In the genomic region with DNA sequence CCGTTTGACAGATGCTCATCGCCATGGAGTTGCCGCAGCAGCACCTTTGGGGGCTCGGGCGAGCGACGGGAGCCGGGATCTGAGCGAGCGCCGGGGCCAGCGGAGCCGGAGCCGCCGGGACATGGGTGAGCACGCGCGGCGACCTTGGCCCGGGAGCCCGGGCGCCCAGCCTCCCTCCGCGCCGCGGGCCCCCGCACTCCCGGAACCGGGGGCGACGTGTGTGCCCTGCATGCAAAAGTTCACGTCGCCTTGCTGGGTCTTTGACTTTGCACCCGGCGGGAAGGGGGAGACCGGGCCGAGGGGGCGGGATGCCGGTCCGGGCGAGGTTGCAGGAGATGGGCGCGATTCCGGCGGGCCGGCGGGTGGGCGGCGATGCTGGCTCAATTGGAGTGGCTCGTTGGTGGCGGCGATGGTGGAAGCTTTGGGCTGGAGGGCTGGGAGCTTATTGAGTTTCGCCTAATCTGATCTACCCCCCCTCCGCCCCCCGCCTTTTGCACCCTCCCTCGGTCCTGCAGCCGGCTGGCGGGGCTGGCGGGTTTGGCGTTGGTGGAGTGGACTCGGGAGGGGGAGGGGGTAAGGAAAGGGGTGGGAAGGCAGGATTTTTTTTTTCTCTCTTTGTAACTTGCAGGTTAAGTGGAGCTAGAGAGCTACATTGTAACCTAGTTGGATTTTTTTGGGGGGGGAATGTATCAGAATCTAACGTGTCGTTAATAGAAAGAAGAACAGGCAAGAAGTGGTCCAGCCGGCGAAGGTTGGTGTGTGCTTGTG, we compare ENCODE assay signal across 8 cellular contexts. TPM values are rescaled to one million over a fixed set of nuclear protein-coding genes. Genes with fewer than 3 reads are reported as not detected.
DNase-seq lines count a peak whose midpoint lies in the region; ATAC-seq and TF ChIP-seq lines count a peak whose summit lies in the region.

SETBP1 (plus strand) TSS at position 618 of the 768 bp plus-strand sequence. CDS start 20,459 bp downstream, outside the sequence.

- no peaks in the 10 kb centered on the region for H3K27me3 ChIP-seq in CD8-positive, alpha-beta T cell (ENCODE audit: insufficient read depth, low read length)
- H3K27me3 ChIP-seq in GM23248 (replicated peaks; ENCODE audit: insufficient read depth) (no peaks in the 10 kb centered on the region), thymus (ENCODE audit: control insufficient read depth, insufficient read depth) (peaks cover 7% of the 10 kb centered on the region)

- no peaks in the 10 kb centered on the region for H3K36me3 Mint-ChIP-seq in CD8-positive, alpha-beta T cell
- H3K36me3 Mint-ChIP-seq in activated T-cell treated with anti-CD3 and anti-CD28 coated beads, Interleukin-2, amount 50 U/mL, for 72 hours (ENCODE audit: insufficient read depth in 2 of 2), result no peaks in the 10 kb centered on the region
- H3K36me3 Mint-ChIP-seq in naive thymus-derived CD8-positive, alpha-beta T cell, result no peaks in the 10 kb centered on the region

- H3K4me2 ChIP-seq in GM23248 (ENCODE audit: unreplicated experiment), result peak within 1 kb of the TSS; percentile 87

- H3K36me3 ChIP-seq in CD8-positive, alpha-beta T cell (ENCODE audit: insufficient read depth, low read length), result no peaks in the 10 kb centered on the region
- no peaks in the 10 kb centered on the region for H3K36me3 ChIP-seq in GM23248 (ENCODE audit: low read depth)
- H3K36me3 ChIP-seq in thymus (ENCODE audit: control insufficient read depth, insufficient read depth), result no peaks in the 10 kb centered on the region

- intact Hi-C loops in CD8-positive, alpha-beta T cell (cut with DNase I, micrococcal nuclease), result loop anchor here in 1 of 2 experiments (5.0 kb wide), 1 partner anchor 47 kb away; no protein-coding TSS in a partner anchor

- CTCF ChIA-PET in CD8-positive, alpha-beta T cell (lab: Charles Lee), result no interaction called here

- peak within 1 kb of the TSS; percentile 29 for H3K27ac Mint-ChIP-seq in CD8-positive, alpha-beta T cell
- H3K27ac Mint-ChIP-seq in activated T-cell treated with anti-CD3 and anti-CD28 coated beads, Interleukin-2, amount 50 U/mL, for 72 hours, result peak within 1 kb of the TSS; percentile 10
- peak within 1 kb of the TSS in 2 of 10 donors; percentile 61 to 79 for H3K27ac Mint-ChIP-seq in naive thymus-derived CD8-positive, alpha-beta T cell

- no peaks in the 10 kb centered on the region for H3K9me3 ChIP-seq in CD8-positive, alpha-beta T cell (ENCODE audit: low read length)
- H3K9me3 ChIP-seq in GM23248 (ENCODE audit: low read depth) (no peaks in the 10 kb centered on the region), thymus (ENCODE audit: control insufficient read depth) (no peaks in the 10 kb centered on the region)

- peak; percentile 23 for ATAC-seq in CD8-positive, alpha-beta T cell
- ATAC-seq in activated T-cell treated with anti-CD3 and anti-CD28 coated beads, Interleukin-2, amount 50 U/mL, for 72 hours (replicated peaks in 1 of 2), result peak; percentile 22 to 33
- ATAC-seq in naive thymus-derived CD8-positive, alpha-beta T cell, result peak; percentile 18 to 22

- DNase-seq in CD8-positive, alpha-beta T cell, result peak in 3 of 7 experiments; percentile 6 to 23 (median 23)
- peak; percentile 69 for DNase-seq in GM23248
- DNase-seq in NCI-H345 (lab: John Stamatoyannopoulos, UW), result peak; percentile 76
- DNase-seq in activated T-cell treated with anti-CD3 and anti-CD28 coated beads, Interleukin-2, amount 50 U/mL, for 72 hours, result peak; percentile 31 to 54
- DNase-seq in fibroblast of the conjunctiva (ENCODE audit: low read depth), result peak; percentile 55
- peak in 2 of 10 donors; percentile 11 to 16 for DNase-seq in naive thymus-derived CD8-positive, alpha-beta T cell
- no peak for DNase-seq in SKM-1 (lab: John Stamatoyannopoulos, UW; ENCODE audit: unreplicated experiment)

- H3K4me3 ChIP-seq in CD8-positive, alpha-beta T cell (ENCODE audit: low read depth, low read length), result peak within 1 kb of the TSS; percentile 19
- H3K4me3 ChIP-seq in GM23248, result peak within 1 kb of the TSS; percentile 91
- peak within 1 kb of the TSS; percentile 56 for H3K4me3 ChIP-seq in thymus (ENCODE audit: low read length)

- peaks cover 7% of the 10 kb centered on the region for H3K4me1 Mint-ChIP-seq in CD8-positive, alpha-beta T cell (ENCODE audit: low read depth)
- peaks cover 9% of the 10 kb centered on the region for H3K4me1 Mint-ChIP-seq in activated T-cell treated with anti-CD3 and anti-CD28 coated beads, Interleukin-2, amount 50 U/mL, for 72 hours (ENCODE audit: low read depth)
- H3K4me1 Mint-ChIP-seq in naive thymus-derived CD8-positive, alpha-beta T cell, result peaks cover 9 to 11% (median 10%) of the 10 kb centered on the region in 4 donors

- POLR2A ChIA-PET in CD8-positive, alpha-beta T cell (lab: Charles Lee), result no interaction called here
- POLR2A ChIA-PET in naive thymus-derived CD8-positive, alpha-beta T cell (lab: Charles Lee), result no interaction called here

- H3K9me2 ChIP-seq in GM23248 (ENCODE audit: insufficient read depth), result no peaks in the 10 kb centered on the region

- peaks cover 4% of the 10 kb centered on the region for H3K4me1 ChIP-seq in CD8-positive, alpha-beta T cell (ENCODE audit: insufficient read depth, low read length)
- H3K4me1 ChIP-seq in GM23248 (ENCODE audit: insufficient read depth) (peaks cover 22% of the 10 kb centered on the region), thymus (ENCODE audit: control insufficient read depth, insufficient read depth, low read length) (peaks cover 3% of the 10 kb centered on the region)

- TF ChIP-seq CTCF in CD8-positive, alpha-beta T cell (IDR thresholded peaks at IDR 0.05), result no peak

- 0 to 1% methylated on average over 26 to 50 of the region's 65 CpGs for WGBS in GM23248 (ENCODE audit: low coverage in 1 of 2, low lambda C conversion rate in 2 of 2, missing lambda C conversion rate in 2 of 2), 2 experiments
- WGBS in thymus, result under 1% methylated on average over 65 of the region's 65 CpGs

- H3K79me2 ChIP-seq in GM23248 (ENCODE audit: insufficient read depth), result peaks cover 29% of the 10 kb centered on the region; the same call in 1 of the 2 replicates

- in situ Hi-C loops in GM23248 (cut with MboI), result loop anchor here (10.0 kb wide), 1 partner anchor 214 kb away; no protein-coding TSS in a partner anchor

- H3K27me3 Mint-ChIP-seq in CD8-positive, alpha-beta T cell (ENCODE audit: low read depth), result peaks cover 15% of the 10 kb centered on the region
- H3K27me3 Mint-ChIP-seq in activated T-cell treated with anti-CD3 and anti-CD28 coated beads, Interleukin-2, amount 50 U/mL, for 72 hours (ENCODE audit: low read depth), result peaks cover 24% of the 10 kb centered on the region
- peaks cover 19 to 31% (median 24%) of the 10 kb centered on the region in 5 donors for H3K27me3 Mint-ChIP-seq in naive thymus-derived CD8-positive, alpha-beta T cell

- H2AFZ ChIP-seq in GM23248, result peak within 1 kb of the TSS; percentile 84

- H3F3A ChIP-seq in GM23248 (ENCODE audit: insufficient read depth), result peaks cover 7% of the 10 kb centered on the region; the same call in 1 of the 2 replicates

- no peaks in the 10 kb centered on the region for H3K9me3 Mint-ChIP-seq in CD8-positive, alpha-beta T cell
- H3K9me3 Mint-ChIP-seq in activated T-cell treated with anti-CD3 and anti-CD28 coated beads, Interleukin-2, amount 50 U/mL, for 72 hours, result no peaks in the 10 kb centered on the region
- H3K9me3 Mint-ChIP-seq in naive thymus-derived CD8-positive, alpha-beta T cell, result no peaks in the 10 kb centered on the region

- no peak within 1 kb of the TSS for H3K27ac ChIP-seq in CD8-positive, alpha-beta T cell (ENCODE audit: low read depth, low read length)
- peak within 1 kb of the TSS; percentile 7; the same call in 1 of the 2 replicates for H3K27ac ChIP-seq in GM23248
- peak within 1 kb of the TSS; percentile 74 for H3K27ac ChIP-seq in thymus (ENCODE audit: low read depth)

- H3K9ac ChIP-seq in GM23248, result peak within 1 kb of the TSS; percentile 90

- no peaks in the 10 kb centered on the region for H4K20me1 ChIP-seq in GM23248 (ENCODE audit: insufficient read depth)

- H3K4me3 Mint-ChIP-seq in CD8-positive, alpha-beta T cell, result peak within 1 kb of the TSS; percentile 85
- H3K4me3 Mint-ChIP-seq in activated T-cell treated with anti-CD3 and anti-CD28 coated beads, Interleukin-2, amount 50 U/mL, for 72 hours, result no peak within 1 kb of the TSS
- peak within 1 kb of the TSS in 9 of 10 donors; percentile 70 to 89 (median 85) for H3K4me3 Mint-ChIP-seq in naive thymus-derived CD8-positive, alpha-beta T cell

RNA-seq across cellular contexts. Expression of gene SETBP1, which starts in this region (rescaled TPM):
- 1 to 10 TPM in 1 of 2 experiments, under 1 TPM in 1; 0.90 to 2.1 TPM for total RNA-seq in CD8-positive, alpha-beta T cell
- 4.1 and 5.2 TPM in 2 replicates for total RNA-seq in GM23248 (2014; rRNA removed; shearing (Covaris generic))
- 0.91 and 1.3 TPM in 2 replicates for polyA plus RNA-seq in GM23248 (2016; fragmentation: Nextera tagmentation; extraction: Ambion mirVana)
- total RNA-seq in activated T-cell treated with anti-CD3 and anti-CD28 coated beads, Interleukin-2, amount 50 U/mL, for 72 hours, result 10 to 100 TPM in 1 of 2 donors, 1 to 10 TPM in 1; 3.8 to 13.8 TPM
- 1 to 10 TPM; 1.6 TPM for total RNA-seq in naive thymus-derived CD8-positive, alpha-beta T cell
- under 1 TPM in 1 of 3 donors, not detected in 2; 0.16 TPM for polyA plus RNA-seq in naive thymus-derived CD8-positive, alpha-beta T cell
- polyA plus RNA-seq in thymus, result 3.3 TPM

Comparison
In these comparisons a context has a peak if more than half of its experiments do, and no peak if none do; other contexts are left out.
1. H3K4me3 ChIP-seq: peak in every context shown above with its lines; median percentile 91 in GM23248; 56 in thymus; 19 in CD8-positive, alpha-beta T cell.
2. H3K4me3 Mint-ChIP-seq: peak in CD8-positive, alpha-beta T cell (single experiment) and naive thymus-derived CD8-positive, alpha-beta T cell (9 of 10); none in activated T-cell treated with anti-CD3 and anti-CD28 coated beads, Interleukin-2, amount 50 U/mL, for 72 hours (0 of 2).
3. Peak in every context shown above with its lines, with median percentiles within 50 percentile points of each other: ATAC-seq.